In genomic region chr6:168542301-168542700, GRCh38 we compare ENCODE assay signal across 23 cellular contexts.
DNase-seq lines count a peak whose midpoint lies in the region; ATAC-seq and TF ChIP-seq lines count a peak whose summit lies in the region.
"Had no signal": no experiment of that assay in that cellular context is flagged by ENCODE, and none has a peak within 500 bp of the region (broad histone marks: within the 10 kb centered on the region; RNA-seq: fewer than 3 reads in every experiment).

No MANE protein-coding gene starts in this region.

- peak; percentile 47 for DNase-seq in NCI-H2171 treated with DMSO at 0.1 percent for 48 hours (lab: John Stamatoyannopoulos, UW)
- DNase-seq in esophagus squamous epithelium (lab: John Stamatoyannopoulos, UW): no peak
- peak; percentile 16 for DNase-seq in lower lobe of right lung
- no peak for DNase-seq in suprapubic skin (ENCODE audit: low spot score in 2 of 2)
- no peak for DNase-seq in posterior vena cava (ENCODE audit: low spot score)
- DNase-seq in superior temporal gyrus (ENCODE audit: extremely low spot score): no peak
- no peak for DNase-seq in NOMO-1 treated with dmso at 0.1 percent for 144 hours (lab: John Stamatoyannopoulos, UW; ENCODE audit: unreplicated experiment)
- DNase-seq: activated CD4-positive, alpha-beta T cell treated with anti-CD3 and anti-CD28 coated beads for 1 hour; activated naive CD8-positive, alpha-beta T cell treated with anti-CD3 and anti-CD28 coated beads, Interleukin-2, amount 50 U/mL, for 24 hours; caudate nucleus; CD4-positive, alpha-beta T cell; DMS53; naive thymus-derived CD4-positive, alpha-beta T cell; NCI-H1694; pancreas; stimulated activated CD4-positive, alpha-beta T cell treated with anti-CD3 and anti-CD28 coated beads, Interleukin-4, amount 100 ng/mL, for 1 hour; stimulated activated naive CD8-positive, alpha-beta T cell treated with anti-CD3 and anti-CD28 coated beads, Interleukin-15, amount 100 ng/mL, for 72 hours; SW 1271 had no signal

- H3K4me3 ChIP-seq in esophagus squamous epithelium (no peak overlapping the region), lower lobe of right lung (no peak overlapping the region), suprapubic skin (no peak overlapping the region)
- H3K4me3 ChIP-seq: K562, lung, pancreas, skin epidermis had no signal

- intact Hi-C loops in esophagus squamous epithelium (cut with DNase I): no loop called here
- intact Hi-C loops in lower lobe of right lung (cut with DNase I): no loop called here
- intact Hi-C loops in posterior vena cava (cut with DNase I): no loop called here

- H3K9me3 ChIP-seq in esophagus squamous epithelium: no peaks in the 10 kb centered on the region
- H3K9me3 ChIP-seq in lower lobe of right lung: no peaks in the 10 kb centered on the region
- no peaks in the 10 kb centered on the region for H3K9me3 ChIP-seq in suprapubic skin
- H3K9me3 ChIP-seq: pancreas had no signal

- 35 to 54% methylated on average over 8 of the region's 8 CpGs for WGBS in esophagus squamous epithelium, 2 donors
- WGBS in suprapubic skin: 36% methylated on average over 8 of the region's 8 CpGs

- H3K4me1 ChIP-seq in esophagus squamous epithelium: peaks cover 0 to 31% (median 8%) of the 10 kb centered on the region in 3 donors
- H3K4me1 ChIP-seq in lower lobe of right lung: no peaks in the 10 kb centered on the region
- H3K4me1 ChIP-seq in suprapubic skin: peaks cover 12% of the 10 kb centered on the region
- H3K4me1 ChIP-seq: pancreas had no signal

- no peaks in the 10 kb centered on the region for H3K27me3 ChIP-seq in esophagus squamous epithelium
- H3K27me3 ChIP-seq in lower lobe of right lung (ENCODE audit: low read depth): no peaks in the 10 kb centered on the region
- peaks cover 7% of the 10 kb centered on the region for H3K27me3 ChIP-seq in suprapubic skin
- H3K27me3 ChIP-seq: pancreas had no signal

- no peak for ATAC-seq in lower lobe of right lung
- no peak for ATAC-seq in GM18909 (IDR thresholded peaks at IDR 0.05; ENCODE audit: poor library complexity, unreplicated experiment)
- ATAC-seq: activated naive CD8-positive, alpha-beta T cell treated with anti-CD3 and anti-CD28 coated beads, Interleukin-2, amount 50 U/mL, for 24 hours; K562; naive thymus-derived CD4-positive, alpha-beta T cell; pancreas; stimulated activated naive CD8-positive, alpha-beta T cell treated with anti-CD3 and anti-CD28 coated beads, Interleukin-15, amount 100 ng/mL, for 72 hours had no signal

- TF ChIP-seq POLR2A in esophagus squamous epithelium (IDR thresholded peaks at IDR 0.05) (no peak), suprapubic skin (IDR thresholded peaks at IDR 0.05) (no peak)

- peak overlapping the region in 3 of 4 donors; percentile 79 to 87 (median 85) for H3K27ac ChIP-seq in esophagus squamous epithelium
- H3K27ac ChIP-seq in lower lobe of right lung: peak overlapping the region; percentile 5
- H3K27ac ChIP-seq in suprapubic skin: peak overlapping the region; percentile 48
- H3K27ac ChIP-seq: pancreas, RWPE1 had no signal

- H3K36me3 ChIP-seq in esophagus squamous epithelium (no peaks in the 10 kb centered on the region), lower lobe of right lung (no peaks in the 10 kb centered on the region), suprapubic skin (no peaks in the 10 kb centered on the region)
- H3K36me3 ChIP-seq: pancreas had no signal

- TF ChIP-seq EP300 in suprapubic skin (IDR thresholded peaks at IDR 0.05): no peak

- no peak for TF ChIP-seq CTCF in esophagus squamous epithelium (IDR thresholded peaks at IDR 0.05)
- TF ChIP-seq CTCF in lower lobe of right lung (IDR thresholded peaks at IDR 0.05): no peak
- TF ChIP-seq CTCF in suprapubic skin (IDR thresholded peaks at IDR 0.05): no peak

Comparison
In these comparisons a context has a peak if more than half of its experiments do, and no peak if none do; other contexts are left out.
1. DNase-seq: peak in NCI-H2171 treated with DMSO at 0.1 percent for 48 hours (single experiment) and lower lobe of right lung (single experiment); none in esophagus squamous epithelium (single experiment), suprapubic skin (0 of 2), posterior vena cava (single experiment), superior temporal gyrus (single experiment) and NOMO-1 treated with dmso at 0.1 percent for 144 hours (single experiment).
2. H3K27ac ChIP-seq: peak in every context shown above with its lines; median percentile 85 in esophagus squamous epithelium; 48 in suprapubic skin; 5 in lower lobe of right lung.